ENCODE assay signal across 16 cellular contexts in genomic region chr1:208724079-208724478, GRCh38.
DNase-seq lines count a peak whose midpoint lies in the region; ATAC-seq and TF ChIP-seq lines count a peak whose summit lies in the region.
"Had no signal": no experiment of that assay in that cellular context is flagged by ENCODE, and none has a peak within 500 bp of the region (broad histone marks: within the 10 kb centered on the region; RNA-seq: fewer than 3 reads in every experiment).

No MANE protein-coding gene starts in this region.

- H3K27ac ChIP-seq in left lung: no peak overlapping the region
- H3K27ac ChIP-seq: 22Rv1, C4-2B, SJCRH30 had no signal

- H3K36me3 Mint-ChIP-seq in activated naive CD4-positive, alpha-beta T cell treated with anti-CD3 and anti-CD28 coated beads, Interleukin-2, amount 10 ng/mL, durations not matched to agents 7 days and 5 days: no peaks in the 10 kb centered on the region

- no peak for TF ChIP-seq CTCF in left lung (IDR thresholded peaks at IDR 0.05)
- no peak for TF ChIP-seq CTCF in BE2C (IDR thresholded peaks at IDR 0.05; ENCODE audit: low read depth, low read length)

- H3K27me3 Mint-ChIP-seq in activated naive CD4-positive, alpha-beta T cell treated with anti-CD3 and anti-CD28 coated beads, Interleukin-2, amount 10 ng/mL, durations not matched to agents 7 days and 5 days: no peaks in the 10 kb centered on the region

- CTCF ChIA-PET in activated naive CD4-positive, alpha-beta T cell treated with anti-CD3 and anti-CD28 coated beads, Interleukin-2, amount 10 ng/mL, durations not matched to agents 7 days and 5 days (lab: Charles Lee): no interaction called here

- H3K4me3 ChIP-seq in left lung (no peak overlapping the region), BE2C (ENCODE audit: low read depth, low read length) (no peak overlapping the region)
- H3K4me3 ChIP-seq: K562, SJCRH30 had no signal

- H3K9me3 Mint-ChIP-seq in activated naive CD4-positive, alpha-beta T cell treated with anti-CD3 and anti-CD28 coated beads, Interleukin-2, amount 10 ng/mL, durations not matched to agents 7 days and 5 days: peaks cover 27% of the 10 kb centered on the region

- intact Hi-C loops in left lung (cut with DNase I): no loop called here

- H3K27ac Mint-ChIP-seq in activated naive CD4-positive, alpha-beta T cell treated with anti-CD3 and anti-CD28 coated beads, Interleukin-2, amount 10 ng/mL, durations not matched to agents 7 days and 5 days: no peak overlapping the region

- no peaks in the 10 kb centered on the region for H3K27me3 ChIP-seq in left lung
- H3K27me3 ChIP-seq in BE2C: no peaks in the 10 kb centered on the region
- H3K27me3 ChIP-seq: SJCRH30 had no signal

- H3K4me1 Mint-ChIP-seq in activated naive CD4-positive, alpha-beta T cell treated with anti-CD3 and anti-CD28 coated beads, Interleukin-2, amount 10 ng/mL, durations not matched to agents 7 days and 5 days: no peaks in the 10 kb centered on the region

- ATAC-seq in HG02938 (IDR thresholded peaks at IDR 0.05; ENCODE audit: unreplicated experiment) (peak; percentile 62), left lung (peak; percentile 40)
- ATAC-seq: K562 had no signal

- peak; percentile 53 for DNase-seq in NOMO-1 treated with DMSO at 0.1 percent for 48 hours (lab: John Stamatoyannopoulos, UW; ENCODE audit: unreplicated experiment)
- no peak for DNase-seq in NOMO-1 treated with dmso at 0.1 percent for 144 hours (lab: John Stamatoyannopoulos, UW; ENCODE audit: unreplicated experiment)
- peak; percentile 76 for DNase-seq in MV-4-11 (lab: John Stamatoyannopoulos, UW)
- no peak for DNase-seq in left lung
- DNase-seq in iPS-NIHi11 (ENCODE audit: low spot score): no peak
- no peak for DNase-seq in BE2C
- DNase-seq in activated naive CD4-positive, alpha-beta T cell treated with anti-CD3 and anti-CD28 coated beads, Interleukin-2, amount 10 ng/mL, durations not matched to agents 7 days and 5 days: no peak
- DNase-seq: HCEC 1CT, NCI-H1105 treated with DMSO at 0.1 percent for 48 hours, NCI-H187, NCI-H446, SJCRH30 had no signal

- no peak overlapping the region for H3K4me3 Mint-ChIP-seq in activated naive CD4-positive, alpha-beta T cell treated with anti-CD3 and anti-CD28 coated beads, Interleukin-2, amount 10 ng/mL, durations not matched to agents 7 days and 5 days

- H3K4me1 ChIP-seq in left lung: no peaks in the 10 kb centered on the region
- peaks cover 23% of the 10 kb centered on the region for H3K4me1 ChIP-seq in BE2C
- H3K4me1 ChIP-seq: SJCRH30 had no signal

- H3K9me3 ChIP-seq in left lung (peaks cover 0 to 34% of the 10 kb centered on the region in 2 donors), BE2C (no peaks in the 10 kb centered on the region; the same call in 1 of the 2 replicates)

- H3K36me3 ChIP-seq in left lung: no peaks in the 10 kb centered on the region
- H3K36me3 ChIP-seq in BE2C: no peaks in the 10 kb centered on the region
- H3K36me3 ChIP-seq: SJCRH30 had no signal

Comparison
In these comparisons a context has a peak if more than half of its experiments do, and no peak if none do; other contexts are left out.
1. DNase-seq: peak in NOMO-1 treated with DMSO at 0.1 percent for 48 hours (single experiment) and MV-4-11 (single experiment); none in NOMO-1 treated with dmso at 0.1 percent for 144 hours (single experiment), left lung (0 of 2), iPS-NIHi11 (single experiment), BE2C (single experiment) and activated naive CD4-positive, alpha-beta T cell treated with anti-CD3 and anti-CD28 coated beads, Interleukin-2, amount 10 ng/mL, durations not matched to agents 7 days and 5 days (single experiment).